In genomic region chr11:86219291-86220193, GRCh38 we compare ENCODE assay signal across 1 cellular context.
A peak's percentile ranks its signal among the peaks of the same experiment; 100 is the strongest.
TF ChIP-seq lines count a peak whose summit lies in the region.

No MANE protein-coding gene starts in this region.

TF ChIP-seq in GM12878, 131 proteins besides CTCF, POLR2A, EP300 and RAD21 (continued from another document):
- TF ChIP-seq E4F1 (IDR thresholded peaks at IDR 0.05; ENCODE audit: borderline replicate concordance, partially characterized antibody), result no peak
- TF ChIP-seq PAX8 (IDR thresholded peaks at IDR 0.05), result no peak
- no peak for TF ChIP-seq POLR2AphosphoS2 (IDR thresholded peaks at IDR 0.05; ENCODE audit: low read depth, low read length)
- peak; percentile 72 for TF ChIP-seq IRF4 (IDR thresholded peaks at IDR 0.05; ENCODE audit: low read depth, low read length)
- 0 out of 2 replicates have a peak, but pooled peaks have one; percentile 29 for TF ChIP-seq HDGF (IDR thresholded peaks at IDR 0.05)
- TF ChIP-seq SUZ12 (IDR thresholded peaks at IDR 0.05; ENCODE audit: unreplicated experiment), result no peak
- peak; percentile 95 for TF ChIP-seq PKNOX1 (IDR thresholded peaks at IDR 0.05)
- no peak for TF ChIP-seq USF2 (IDR thresholded peaks at IDR 0.05; ENCODE audit: borderline replicate concordance, low read depth, low read length)
- no peak for TF ChIP-seq HDAC2 (IDR thresholded peaks at IDR 0.05)
- TF ChIP-seq RUNX3 (IDR thresholded peaks at IDR 0.05; ENCODE audit: low read length), result peak; percentile 80
- TF ChIP-seq FOXM1 (IDR thresholded peaks at IDR 0.05; ENCODE audit: low read depth, low read length), result peak; percentile 76
- TF ChIP-seq BHLHE40 (IDR thresholded peaks at IDR 0.05; ENCODE audit: borderline replicate concordance in 1 of 2, low read depth in 2 of 2, low read length in 1 of 2), result 0 out of 4 replicates have a peak, but pooled peaks have one; percentile 18 to 23
- peak; percentile 92 for TF ChIP-seq MTA2 (IDR thresholded peaks at IDR 0.05; ENCODE audit: low read depth)
